ENCODE assay signal across 21 cellular contexts in the genomic region with DNA sequence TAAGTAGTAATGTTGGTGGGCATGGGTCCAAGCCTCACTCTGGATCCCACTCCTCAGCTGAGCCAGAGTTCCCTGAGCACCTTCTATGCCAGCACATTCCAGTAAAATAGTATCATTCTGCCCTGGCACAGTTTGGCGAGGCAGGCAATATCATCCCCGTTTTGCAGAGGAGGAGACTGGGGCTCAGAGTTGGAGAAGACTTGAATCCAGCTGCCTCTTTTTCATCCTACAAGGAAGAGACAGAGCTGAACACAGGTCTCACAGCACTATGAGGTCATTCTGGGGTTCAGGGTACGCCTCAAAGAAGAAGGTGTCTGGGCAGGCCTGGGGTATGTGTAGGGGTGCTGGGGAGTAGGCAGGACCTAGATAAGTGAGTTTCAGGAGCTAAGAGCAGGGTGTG.
A peak's percentile ranks its signal among the peaks of the same experiment; 100 is the strongest.
DNase-seq lines count a peak whose midpoint lies in the region; ATAC-seq, FAIRE-seq and TF ChIP-seq lines count a peak whose summit lies in the region.
"Had no signal": no experiment of that assay in that cellular context is flagged by ENCODE, and none has a peak within 500 bp of the region (broad histone marks: within the 10 kb centered on the region; RNA-seq: fewer than 3 reads in every experiment).

No MANE protein-coding gene starts in this region.

- H3K27ac ChIP-seq in IMR-90 (ENCODE audit: insufficient read depth, low read length): no peak overlapping the region
- H3K27ac ChIP-seq in H1 (ENCODE audit: low read depth, low read length): no peak overlapping the region
- H3K27ac ChIP-seq: SJSA1 had no signal

- no peak overlapping the region for H2BK12ac ChIP-seq in H1 (ENCODE audit: low read depth, low read length)

- no peak for TF ChIP-seq EP300 in H1 (IDR thresholded peaks at IDR 0.05; ENCODE audit: borderline replicate concordance in 1 of 2, low read depth in 2 of 2, low read length in 2 of 2)

- H3K23ac ChIP-seq in IMR-90 (ENCODE audit: low read depth, low read length) (no peak overlapping the region), H1 (ENCODE audit: insufficient read length) (no peak overlapping the region)

- intact Hi-C loops in Caco-2 (cut with micrococcal nuclease; ENCODE audit: unreplicated experiment): no loop called here
- intact Hi-C loops in IMR-90 (cut with micrococcal nuclease): no loop called here

- H3K4me1 Mint-ChIP-seq in Caco-2 (ENCODE audit: low read depth, unreplicated experiment) (peaks cover 6% of the 10 kb centered on the region), mesothelial cell of epicardium (peaks cover 28% of the 10 kb centered on the region)
- H3K4me1 Mint-ChIP-seq: CD4-positive, alpha-beta memory T cell had no signal

- no peaks in the 10 kb centered on the region for H3K27me3 ChIP-seq in Caco-2 (replicated peaks; ENCODE audit: control insufficient read depth, insufficient read depth, low read length)
- no peaks in the 10 kb centered on the region for H3K27me3 ChIP-seq in IMR-90 (ENCODE audit: control insufficient read depth, insufficient read depth, low read length)
- H3K27me3 ChIP-seq in H1 (replicated peaks in 1 of 4; ENCODE audit: control insufficient read depth in 3 of 4, extremely low read depth in 1 of 4, insufficient read depth in 3 of 4, low read length in 3 of 4): peaks cover 0 to 4% (median 0%) of the 10 kb centered on the region in 4 experiments; a peak in 1 of 7 replicates
- H3K27me3 ChIP-seq: BE2C, SJSA1 had no signal

- H2AK9ac ChIP-seq in IMR-90 (replicated peaks; ENCODE audit: low read depth, low read length, poor library complexity): peak overlapping the region; percentile 25

- no peaks in the 10 kb centered on the region for H3K79me2 ChIP-seq in H1 (ENCODE audit: control insufficient read depth in 1 of 2, insufficient read depth in 2 of 2, low read length in 2 of 2)

- in situ Hi-C loops in IMR-90 (cut with MboI; ENCODE audit: low sequenced_read_pairs): no loop called here

- H2BK20ac ChIP-seq in IMR-90 (ENCODE audit: low read depth, low read length): no peak overlapping the region
- H2BK20ac ChIP-seq in H1 (ENCODE audit: low read length): no peak overlapping the region

- no peaks in the 10 kb centered on the region for H3K27me3 Mint-ChIP-seq in Caco-2 (ENCODE audit: insufficient read depth, unreplicated experiment)
- H3K27me3 Mint-ChIP-seq in mesothelial cell of epicardium (ENCODE audit: low read depth): no peaks in the 10 kb centered on the region
- H3K27me3 Mint-ChIP-seq: CD4-positive, alpha-beta memory T cell had no signal

- H3K4me2 ChIP-seq in IMR-90 (ENCODE audit: low read depth, low read length) (no peak overlapping the region), H1 (ENCODE audit: insufficient read depth in 1 of 2, low read depth in 2 of 2, low read length in 2 of 2) (no peak overlapping the region)

- no CpG with 5 or more reads among the region's 3 CpGs for whole genome bisulfite sequencing in IMR-90 (ENCODE audit: extremely low coverage in 2 of 2, insufficient read length in 1 of 2), 2 experiments
- WGBS in H1 (ENCODE audit: extremely low coverage in 1 of 2, insufficient coverage in 1 of 2, insufficient read length in 1 of 2, insufficient replicate concordance in 2 of 2, low coverage in 1 of 2, low lambda C conversion rate in 2 of 2, missing lambda C conversion rate in 1 of 2), 2 experiments: 93% methylated on average over 3 of the region's 3 CpGs; no CpG with 5 or more reads in 1 of the 2 experiments

- H3K14ac ChIP-seq in IMR-90 (replicated peaks; ENCODE audit: low read depth, low read length) (no peak overlapping the region), H1 (ENCODE audit: insufficient read length) (no peak overlapping the region)

- TF ChIP-seq CTCF in Caco-2 (IDR thresholded peaks at IDR 0.05; ENCODE audit: insufficient read depth in 1 of 2, low read depth in 1 of 2, low read length in 1 of 2, severe bottlenecking in 1 of 2, unreplicated experiment in 1 of 2): no peak
- TF ChIP-seq CTCF in IMR-90 (conservative IDR thresholded peaks at IDR 0.05; ENCODE audit: low read depth, low read length): no peak
- no peak for TF ChIP-seq CTCF in H1 (IDR thresholded peaks at IDR 0.05; ENCODE audit: control extremely low read depth in 1 of 3, insufficient read depth in 1 of 3, low read depth in 1 of 3, low read length in 3 of 3)
- no peak for TF ChIP-seq CTCF in mesothelial cell of epicardium (IDR thresholded peaks at IDR 0.05; ENCODE audit: unreplicated experiment)

- CTCF ChIA-PET in Caco-2 (lab: Charles Lee): interaction anchor here (0.6 kb wide), 1 partner anchor 15 kb away, joined by 3 read pairs; no protein-coding TSS in a partner anchor
- CTCF ChIA-PET in IMR-90 (lab: Yijun Ruan, JAX): no interaction called here
- CTCF ChIA-PET in H1 (lab: Charles Lee; ENCODE audit: partially characterized antibody): interaction anchor here (0.6 to 2.2 kb wide), 5 partner anchors 11 to 82 kb away, joined by 3 to 8 read pairs (median 4); no protein-coding TSS in a partner anchor

- H2AFZ ChIP-seq in IMR-90 (replicated peaks; ENCODE audit: low read length, poor library complexity) (no peak overlapping the region), H1 (ENCODE audit: low read length) (no peak overlapping the region)

- FAIRE-seq in H1 (lab: Jason Lieb, UNC): no peak
- FAIRE-seq: GM12878, K562 had no signal

- no peaks in the 10 kb centered on the region for H4K20me1 ChIP-seq in IMR-90 (ENCODE audit: insufficient read depth, low read length)
- H4K20me1 ChIP-seq in H1 (replicated peaks in 1 of 2; ENCODE audit: control insufficient read depth in 1 of 2, insufficient read depth in 2 of 2, low read length in 2 of 2): peaks cover 0 to 2% of the 10 kb centered on the region in 2 experiments

- no peak for TF ChIP-seq POLR2A in IMR-90 (IDR thresholded peaks at IDR 0.05; ENCODE audit: low read depth, low read length)
- TF ChIP-seq POLR2A in H1 (IDR thresholded peaks at IDR 0.05; ENCODE audit: control extremely low read depth in 1 of 2, low read depth in 2 of 2, low read length in 2 of 2): no peak

- ATAC-seq in IMR-90 (ENCODE audit: low read depth): no peak
- ATAC-seq: GM12878, K562 had no signal

- H3K23me2 ChIP-seq in H1 (ENCODE audit: low read depth, low read length): no peaks in the 10 kb centered on the region

- H3K9ac ChIP-seq in IMR-90 (ENCODE audit: low read depth, low read length) (no peak overlapping the region), H1 (replicated peaks in 1 of 4; ENCODE audit: extremely low read depth in 1 of 4, low read depth in 3 of 4, low read length in 3 of 4) (no peak overlapping the region)

- H3K56ac ChIP-seq in IMR-90 (ENCODE audit: extremely low read depth, insufficient read depth, low read length) (no peak overlapping the region), H1 (replicated peaks; ENCODE audit: insufficient read length, low read depth, low read length) (no peak overlapping the region)

- H3K79me1 ChIP-seq in IMR-90 (ENCODE audit: low read depth in 1 of 2, low read length in 2 of 2) (no peaks in the 10 kb centered on the region), H1 (ENCODE audit: low read depth, low read length) (no peaks in the 10 kb centered on the region)

- H3K9me3 ChIP-seq in Caco-2: no peaks in the 10 kb centered on the region
- peaks cover 2% of the 10 kb centered on the region for H3K9me3 ChIP-seq in IMR-90 (ENCODE audit: control insufficient read depth, insufficient read depth, low read length)
- no peaks in the 10 kb centered on the region for H3K9me3 ChIP-seq in H1 (ENCODE audit: insufficient read depth in 2 of 2, low read depth in 1 of 2, low read length in 1 of 2)
- H3K9me3 ChIP-seq: BE2C had no signal

- H3K36me3 ChIP-seq in Caco-2 (ENCODE audit: control insufficient read depth, insufficient read depth, low read length) (no peaks in the 10 kb centered on the region), IMR-90 (ENCODE audit: control insufficient read depth, insufficient read depth, low read length) (no peaks in the 10 kb centered on the region), H1 (ENCODE audit: control insufficient read depth in 2 of 4, insufficient read depth in 4 of 4, low read length in 3 of 4) (no peaks in the 10 kb centered on the region)
- H3K36me3 ChIP-seq: BE2C, SJSA1 had no signal

- peak overlapping the region; percentile 75 for H3K27ac Mint-ChIP-seq in Caco-2 (ENCODE audit: unreplicated experiment)
- peak overlapping the region; percentile 75 for H3K27ac Mint-ChIP-seq in mesothelial cell of epicardium
- H3K27ac Mint-ChIP-seq: CD4-positive, alpha-beta memory T cell had no signal

- no peak overlapping the region for H2BK5ac ChIP-seq in IMR-90 (ENCODE audit: low read depth, low read length, poor library complexity, severe bottlenecking)
- H2BK5ac ChIP-seq in H1 (ENCODE audit: low read depth, low read length): no peak overlapping the region

- H4K5ac ChIP-seq in IMR-90 (ENCODE audit: low read depth, low read length) (no peak overlapping the region), H1 (ENCODE audit: insufficient read length, low read depth, low read length) (no peak overlapping the region)

- dilution Hi-C loops in IMR-90 (cut with HindIII; ENCODE audit: low sequenced_read_pairs, unreplicated experiment): no loop called here

- no peaks in the 10 kb centered on the region for H3K36me3 Mint-ChIP-seq in Caco-2 (ENCODE audit: insufficient read depth, unreplicated experiment)
- H3K36me3 Mint-ChIP-seq in mesothelial cell of epicardium: peaks cover 8% of the 10 kb centered on the region

- H3K4me3 ChIP-seq in Caco-2 (ENCODE audit: low read depth, low read length): no peak overlapping the region
- no peak overlapping the region for H3K4me3 ChIP-seq in IMR-90 (ENCODE audit: insufficient read depth, low read depth, low read length)
- H3K4me3 ChIP-seq in H1 (ENCODE audit: extremely low read depth in 1 of 4, insufficient read depth in 2 of 4, low read depth in 3 of 4, low read length in 4 of 4): no peak overlapping the region
- H3K4me3 ChIP-seq: GM12878, K562, SJSA1 had no signal

- H3K9me3 Mint-ChIP-seq in Caco-2 (ENCODE audit: unreplicated experiment) (no peaks in the 10 kb centered on the region), mesothelial cell of epicardium (peaks cover 9% of the 10 kb centered on the region)
- H3K9me3 Mint-ChIP-seq: CD4-positive, alpha-beta memory T cell had no signal

- H3K18ac ChIP-seq in IMR-90 (ENCODE audit: low read depth, low read length) (no peak overlapping the region), H1 (ENCODE audit: extremely low read depth, low read length) (no peak overlapping the region)

- no peaks in the 10 kb centered on the region for H3K9me1 ChIP-seq in IMR-90 (ENCODE audit: insufficient read depth, low read length)

- no peak for DNase-seq in Caco-2
- no peak for DNase-seq in IMR-90
- no peak for DNase-seq in H1 (ENCODE audit: low read depth in 1 of 2, low spot score in 2 of 2)
- no peak for DNase-seq in mesothelial cell of epicardium (ENCODE audit: low spot score in 2 of 2, unreplicated experiment in 2 of 2)
- DNase-seq in cerebellar nuclear complex (lab: John Stamatoyannopoulos, UW): no peak
- DNase-seq in HPDE6-E6E7 (ENCODE audit: extremely low spot score): no peak
- no peak for DNase-seq in activated CD4-positive, CD25-positive, alpha-beta regulatory T cell treated with anti-CD3 and anti-CD28 coated beads, Interleukin-2, amount 50 U/mL, for 72 hours
- no peak for DNase-seq in activated naive CD4-positive, alpha-beta T cell (lab: John Stamatoyannopoulos, UW)
- DNase-seq: BE2C; CD4-positive, alpha-beta memory T cell; DND-41; NCI-H1092 treated with DMSO at 0.1 percent for 48 hours; NCI-H146; NCI-H2029; NCI-H2227 treated with DMSO at 0.1 percent for 48 hours; NCI-H510A treated with DMSO at 0.1 percent for 48 hours; NCI-H774; NK-92 treated with Interleukin-12 subunit alpha and Interleukin-12 subunit beta, amount 100 ng/mL, for 24 hours had no signal

- H4K8ac ChIP-seq in IMR-90 (ENCODE audit: low read depth in 2 of 2, low read length in 2 of 2) (no peak overlapping the region), H1 (ENCODE audit: extremely low read depth, insufficient read depth, low read length) (no peak overlapping the region)

- no peak overlapping the region for H4K91ac ChIP-seq in IMR-90 (ENCODE audit: insufficient read depth, low read depth, low read length)
- no peak overlapping the region for H4K91ac ChIP-seq in H1 (replicated peaks; ENCODE audit: insufficient read length, low read length)

- H2AK5ac ChIP-seq in IMR-90 (ENCODE audit: low read depth, low read length) (no peak overlapping the region), H1 (ENCODE audit: low read depth, low read length) (0 out of 2 replicates have a peak overlapping the region, but pooled peaks have one; percentile 26)

- BruUV-seq in Caco-2 (replicated peaks; lab: Mats Ljungman, UMichigan) (no TSS peak), IMR-90 (replicated peaks; lab: Mats Ljungman, UMichigan) (no TSS peak)

- no peak overlapping the region for H2BK15ac ChIP-seq in IMR-90 (ENCODE audit: low read depth, low read length)
- H2BK15ac ChIP-seq in H1 (ENCODE audit: low read length): no peak overlapping the region

- POLR2A ChIA-PET in Caco-2 (lab: Charles Lee): no interaction called here
- POLR2A ChIA-PET in IMR-90 (lab: Charles Lee; ENCODE audit: unreplicated experiment): no interaction called here
- POLR2A ChIA-PET in H1 (lab: Charles Lee; ENCODE audit: partially characterized antibody): interaction anchor here (0.7 kb wide), 1 partner anchor 72 kb away, joined by 3 read pairs; no protein-coding TSS in a partner anchor

- no peak overlapping the region for H3K4ac ChIP-seq in IMR-90 (ENCODE audit: low read depth, low read length)
- no peak overlapping the region for H3K4ac ChIP-seq in H1 (replicated peaks; ENCODE audit: insufficient read length, low read depth, low read length)

- H2BK120ac ChIP-seq in IMR-90 (ENCODE audit: low read depth, low read length): no peak overlapping the region
- no peak overlapping the region for H2BK120ac ChIP-seq in H1 (replicated peaks; ENCODE audit: low read depth, low read length)

- TF ChIP-seq RAD21 in IMR-90 (IDR thresholded peaks at IDR 0.05; ENCODE audit: low read length): no peak
- TF ChIP-seq RAD21 in H1 (IDR thresholded peaks at IDR 0.05 in 1 of 2, conservative IDR thresholded peaks at IDR 0.05 in 1 of 2; ENCODE audit: low read depth in 2 of 2, low read length in 2 of 2): no peak

- no peak overlapping the region for H3K4me3 Mint-ChIP-seq in Caco-2 (ENCODE audit: unreplicated experiment)
- H3K4me3 Mint-ChIP-seq in mesothelial cell of epicardium: no peak overlapping the region
- H3K4me3 Mint-ChIP-seq: CD4-positive, alpha-beta memory T cell had no signal

- H3K4me1 ChIP-seq in Caco-2 (peaks cover 49% of the 10 kb centered on the region), IMR-90 (ENCODE audit: control insufficient read depth, insufficient read depth, low read length) (peaks cover 2% of the 10 kb centered on the region; the same call in 1 of the 2 replicates), H1 (replicated peaks in 1 of 4; ENCODE audit: control insufficient read depth in 3 of 4, insufficient read depth in 4 of 4, low read length in 3 of 4) (peaks cover 6 to 17% (median 16%) of the 10 kb centered on the region in 4 experiments; a peak in 6 of 7 replicates)
- H3K4me1 ChIP-seq: BE2C, SJSA1 had no signal
